In genomic region chr18:58887613-58887963, GRCh38 we compare ENCODE assay signal across 8 cellular contexts. TPM values are rescaled to one million over a fixed set of nuclear protein-coding genes. Genes with fewer than 3 reads are reported as not detected.
DNase-seq lines count a peak whose midpoint lies in the region; ATAC-seq and TF ChIP-seq lines count a peak whose summit lies in the region.

No MANE protein-coding gene starts in this region.

- CTCF ChIA-PET in T-cell (lab: Charles Lee), result no interaction called here

- H3K9me2 ChIP-seq in GM23248 (ENCODE audit: insufficient read depth), result no peaks in the 10 kb centered on the region

- ATAC-seq in GM18861 (IDR thresholded peaks at IDR 0.05; ENCODE audit: unreplicated experiment), result peak; percentile 60
- peak; percentile 68 for ATAC-seq in HG03066 (IDR thresholded peaks at IDR 0.05; ENCODE audit: low read depth, unreplicated experiment)
- ATAC-seq in T-cell (replicated peaks in 1 of 4), result peak in 1 of 4 experiments; percentile 37
- peak; percentile 21 to 68 (median 58) for ATAC-seq in psoas muscle
- ATAC-seq in HG03521 (IDR thresholded peaks at IDR 0.05; ENCODE audit: unreplicated experiment), result no peak

- H3K9me3 Mint-ChIP-seq in T-cell, result no peaks in the 10 kb centered on the region

- DNase-seq in T-cell (peak in 3 of 34 experiments; percentile 1 to 33 (median 6)), fibroblast of villous mesenchyme (ENCODE audit: low read depth) (peak; percentile 90), psoas muscle (peak; percentile 63 to 76), mesenteric fat pad (ENCODE audit: low spot score) (no peak), GM23248 (no peak)

- peaks cover 80% of the 10 kb centered on the region for H3K79me2 ChIP-seq in GM23248 (ENCODE audit: insufficient read depth)

- H3K4me3 Mint-ChIP-seq in T-cell, result no peak overlapping the region

- H3K9me3 ChIP-seq in psoas muscle (no peaks in the 10 kb centered on the region), GM23248 (ENCODE audit: low read depth) (no peaks in the 10 kb centered on the region)

- 0 out of 2 replicates have a peak, but pooled peaks cover 3% of the 10 kb centered on the region for H3F3A ChIP-seq in GM23248 (ENCODE audit: insufficient read depth)

- peaks cover 3% of the 10 kb centered on the region for H3K36me3 Mint-ChIP-seq in T-cell

- H3K36me3 ChIP-seq in psoas muscle (ENCODE audit: insufficient read depth in 1 of 2, low read depth in 1 of 2), result peaks cover 3 to 59% of the 10 kb centered on the region in 2 donors
- H3K36me3 ChIP-seq in GM23248 (ENCODE audit: low read depth), result no peaks in the 10 kb centered on the region

- no peak overlapping the region for H3K4me2 ChIP-seq in GM23248 (ENCODE audit: unreplicated experiment)

- peaks cover 20 to 21% of the 10 kb centered on the region in 2 donors for H3K27me3 Mint-ChIP-seq in T-cell

- intact Hi-C loops in psoas muscle (cut with DNase I), result no loop called here

- H3K4me1 ChIP-seq in psoas muscle, result peaks cover 18% of the 10 kb centered on the region
- H3K4me1 ChIP-seq in GM23248 (ENCODE audit: insufficient read depth), result peaks cover 14% of the 10 kb centered on the region

- 55 to 62% (median 61%) methylated on average over 10 of the region's 10 CpGs for WGBS in psoas muscle, 3 donors
- WGBS in GM23248 (ENCODE audit: low coverage in 1 of 2, low lambda C conversion rate in 2 of 2, missing lambda C conversion rate in 2 of 2), 2 experiments, result 84 to 92% methylated on average over 10 of the region's 10 CpGs

- POLR2A ChIA-PET in T-cell (lab: Charles Lee), result no interaction called here

- H3K27ac Mint-ChIP-seq in T-cell, result peak overlapping the region; percentile 4 to 53

- TF ChIP-seq CTCF in fibroblast of villous mesenchyme (IDR thresholded peaks at IDR 0.05; ENCODE audit: insufficient read depth, low read depth, low read length) (no peak), psoas muscle (IDR thresholded peaks at IDR 0.05) (no peak)

- H3K4me3 ChIP-seq in fibroblast of villous mesenchyme (ENCODE audit: low read depth, low read length), result no peak overlapping the region
- H3K4me3 ChIP-seq in psoas muscle, result no peak overlapping the region
- H3K4me3 ChIP-seq in GM23248, result no peak overlapping the region

- in situ Hi-C loops in GM23248 (cut with MboI), result no loop called here

- H3K4me1 Mint-ChIP-seq in T-cell, result peaks cover 9 to 17% (median 16%) of the 10 kb centered on the region in 3 donors

- H4K20me1 ChIP-seq in GM23248 (ENCODE audit: insufficient read depth), result no peaks in the 10 kb centered on the region

- no peak overlapping the region for H2AFZ ChIP-seq in GM23248

- H3K27me3 ChIP-seq in psoas muscle (ENCODE audit: insufficient read depth in 3 of 3, low read length in 2 of 3) (no peaks in the 10 kb centered on the region), GM23248 (replicated peaks; ENCODE audit: insufficient read depth) (no peaks in the 10 kb centered on the region)

- H3K9ac ChIP-seq in GM23248, result no peak overlapping the region

- H3K27ac ChIP-seq in psoas muscle, result peak overlapping the region; percentile 61
- no peak overlapping the region for H3K27ac ChIP-seq in GM23248

RNA-seq across cellular contexts. Expression of gene ZNF532, which starts 22.9 kb away (rescaled TPM):
- total RNA-seq in T-cell, result 10 to 100 TPM in 1 of 5 donors, 1 to 10 TPM in 4; 5.0 to 14.2 (median 7.8) TPM
- total RNA-seq in fibroblast of villous mesenchyme, result 45.1 and 45.8 TPM in 2 replicates
- 100 to 1,000 TPM in 1 of 4 donors, 10 to 100 TPM in 3; 68.8 to 105 (median 84.7) TPM for total RNA-seq in psoas muscle
- 10 to 100 TPM; 13.6 to 41.9 (median 22.7) TPM for polyA plus RNA-seq in psoas muscle
- 46.6 TPM for total RNA-seq in mesenteric fat pad
- 19.0 and 31.9 TPM in 2 replicates for total RNA-seq in GM23248 (2014; rRNA removed; shearing (Covaris generic))
- 13.2 and 14.3 TPM in 2 replicates for polyA plus RNA-seq in GM23248 (2016; fragmentation: Nextera tagmentation; extraction: Ambion mirVana)

Comparison
In these comparisons a context has a peak if more than half of its experiments do, and no peak if none do; other contexts are left out.
1. DNase-seq: peak in fibroblast of villous mesenchyme (single experiment) and psoas muscle (2 of 2); none in mesenteric fat pad (single experiment) and GM23248 (single experiment).